In the genomic region with DNA sequence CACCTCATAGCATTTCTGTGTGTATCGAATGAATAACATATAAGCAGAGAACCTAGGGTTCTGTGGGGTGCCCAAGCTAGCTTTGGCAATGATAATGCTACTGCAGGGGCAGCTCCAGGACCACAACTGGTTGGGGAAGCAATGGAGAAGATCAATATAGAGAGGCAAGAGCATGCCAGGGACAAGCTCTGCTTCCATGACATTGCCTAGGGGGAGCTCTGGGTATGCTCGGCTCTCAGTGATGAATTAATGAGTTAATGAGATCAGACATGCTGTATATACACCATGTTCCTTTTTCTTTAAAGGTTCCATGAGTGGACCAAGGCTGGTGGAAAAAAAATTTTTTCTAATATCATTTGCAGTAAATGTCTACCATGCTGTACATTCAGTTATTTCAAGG, we compare ENCODE assay signal across 19 cellular contexts.
"Had no signal": no experiment of that assay in that cellular context is flagged by ENCODE, and none has a peak within 500 bp of the region (broad histone marks: within the 10 kb centered on the region; RNA-seq: fewer than 3 reads in every experiment).

No MANE protein-coding gene starts in this region.

- H3K27ac Mint-ChIP-seq: activated B cell treated with CpG ODN at 0.5 μM for 24 hours; activated CD4-positive, alpha-beta T cell treated with anti-CD3 and anti-CD28 coated beads, Interleukin-2, amount 10 ng/mL, durations not matched to agents 24 days and 14 days; activated naive CD8-positive, alpha-beta T cell had no signal

- FAIRE-seq: frontal cortex, pancreas had no signal

- DNase-seq: activated B cell treated with CpG ODN at 0.5 μM for 24 hours; activated CD4-positive, alpha-beta T cell treated with anti-CD3 and anti-CD28 coated beads, Interleukin-2, amount 10 ng/mL, durations not matched to agents 24 days and 14 days; activated CD8-positive, alpha-beta memory T cell treated with anti-CD3 and anti-CD28 coated beads for 24 hours; activated gamma-delta T cell treated with Interleukin-2 at 50 U/mL for 16 hours; amygdala; body of pancreas; central memory CD4-positive, alpha-beta T cell; colonic mucosa; head of caudate nucleus; islet precursor cell; naive B cell; pancreas; stimulated activated CD4-positive, alpha-beta T cell treated with anti-CD3 and anti-CD28 coated beads, Interleukin-1b, Interleukin-23, amount 100 ng/mL, for 48 hours; stomach; T-helper 2 cell; testis; upper lobe of left lung had no signal

- H3K9me3 ChIP-seq: body of pancreas, colonic mucosa, pancreas, stomach, testis, upper lobe of left lung had no signal

- H3K9me3 Mint-ChIP-seq: activated CD4-positive, alpha-beta T cell treated with anti-CD3 and anti-CD28 coated beads, Interleukin-2, amount 10 ng/mL, durations not matched to agents 24 days and 14 days had no signal

- H3K4me1 Mint-ChIP-seq: activated CD4-positive, alpha-beta T cell treated with anti-CD3 and anti-CD28 coated beads, Interleukin-2, amount 10 ng/mL, durations not matched to agents 24 days and 14 days had no signal

- H3K4me3 ChIP-seq: body of pancreas, colonic mucosa, pancreas, stomach, testis, upper lobe of left lung had no signal

- H3K27ac ChIP-seq: body of pancreas, colonic mucosa, pancreas, stomach, testis, upper lobe of left lung had no signal

- ATAC-seq: body of pancreas, pancreas had no signal

- H3K27me3 ChIP-seq: body of pancreas, colonic mucosa, pancreas, stomach, testis, upper lobe of left lung had no signal

- H3K27me3 Mint-ChIP-seq: activated B cell treated with CpG ODN at 0.5 μM for 24 hours; activated CD4-positive, alpha-beta T cell treated with anti-CD3 and anti-CD28 coated beads, Interleukin-2, amount 10 ng/mL, durations not matched to agents 24 days and 14 days; activated naive CD8-positive, alpha-beta T cell; naive B cell had no signal

- H3K4me1 ChIP-seq: body of pancreas, colonic mucosa, pancreas, stomach, testis, upper lobe of left lung had no signal

- H3K36me3 ChIP-seq: colonic mucosa, pancreas, stomach, upper lobe of left lung had no signal

- H3K4me3 Mint-ChIP-seq: activated B cell treated with CpG ODN at 0.5 μM for 24 hours; activated CD4-positive, alpha-beta T cell treated with anti-CD3 and anti-CD28 coated beads, Interleukin-2, amount 10 ng/mL, durations not matched to agents 24 days and 14 days; activated naive CD8-positive, alpha-beta T cell; naive B cell had no signal
